ENCODE assay signal across 19 cellular contexts in the genomic region with DNA sequence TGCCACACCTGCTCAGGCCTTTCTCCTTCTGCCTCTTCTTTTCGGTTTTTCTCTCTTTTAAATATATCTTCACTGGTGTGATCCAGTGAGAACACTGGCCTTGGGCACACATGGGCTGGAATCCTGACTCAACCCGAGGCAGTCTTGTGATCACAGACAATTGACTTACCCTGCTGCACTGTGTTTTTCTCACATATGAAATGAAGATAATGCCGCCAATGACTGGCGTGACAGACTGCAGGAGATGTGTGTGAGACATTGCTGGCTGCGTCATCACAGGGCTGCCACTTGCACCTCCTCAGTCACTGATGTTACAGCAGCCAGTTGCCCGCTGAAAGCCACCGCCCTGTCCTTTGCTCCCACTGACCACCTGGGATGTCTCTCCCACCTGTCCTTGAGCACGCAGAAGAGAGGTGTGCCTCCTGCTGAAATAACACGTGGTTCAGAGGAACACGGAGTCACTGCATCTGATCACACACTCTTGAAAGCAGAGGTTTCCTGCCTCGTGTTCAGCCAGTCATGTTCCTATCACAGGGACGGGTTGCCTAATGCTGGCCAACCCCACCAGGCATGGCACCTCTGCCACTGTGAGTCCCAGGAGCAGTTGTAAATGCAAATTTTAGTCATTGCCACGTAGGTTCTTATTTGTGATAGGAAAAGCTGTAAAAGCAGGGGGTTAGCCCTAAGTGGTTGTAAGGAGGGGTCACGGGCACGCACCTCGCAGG.
"Had no signal": no experiment of that assay in that cellular context is flagged by ENCODE, and none has a peak within 500 bp of the region (broad histone marks: within the 10 kb centered on the region; RNA-seq: fewer than 3 reads in every experiment).

No MANE protein-coding gene starts in this region.

- H3K27me3 Mint-ChIP-seq: stimulated activated naive CD8-positive, alpha-beta T cell treated with anti-CD3 and anti-CD28 coated beads, Interleukin-15, Interleukin-2, amounts not matched to agents 100 ng/mL and 50 ng/mL, for 24 hours had no signal

- H3K4me1 ChIP-seq: foreskin keratinocyte, left lung, upper lobe of right lung had no signal

- H3K9me3 Mint-ChIP-seq: activated B cell treated with CpG ODN at 0.5 μM for 24 hours; activated naive CD4-positive, alpha-beta T cell treated with anti-CD3 and anti-CD28 coated beads for 36 hours; activated naive CD8-positive, alpha-beta T cell treated with anti-CD3 and anti-CD28 coated beads, Interleukin-2, amount 10 ng/mL, durations not matched to agents 7 days and 5 days; activated T-cell treated with anti-CD3 and anti-CD28 coated beads, Interleukin-2, amount 50 U/mL, for 72 hours; stimulated activated naive CD8-positive, alpha-beta T cell treated with anti-CD3 and anti-CD28 coated beads, Interleukin-15, Interleukin-2, amounts not matched to agents 100 ng/mL and 50 ng/mL, for 24 hours; T-helper 1 cell treated with Interleukin-12 subunit alpha and Interleukin-12 subunit beta and Interleukin-4 antibody, amounts not matched to agents 30 μg/mL and 1 μg/mL, for 36 hours had no signal

- H3K27ac Mint-ChIP-seq: activated B cell treated with CpG ODN at 0.5 μM for 24 hours; activated CD4-positive, alpha-beta T cell treated with anti-CD3 and anti-CD28 coated beads for 36 hours; activated naive CD4-positive, alpha-beta T cell treated with anti-CD3 and anti-CD28 coated beads for 36 hours; activated naive CD8-positive, alpha-beta T cell treated with anti-CD3 and anti-CD28 coated beads, Interleukin-2, amount 10 ng/mL, durations not matched to agents 7 days and 5 days; activated T-cell treated with anti-CD3 and anti-CD28 coated beads, Interleukin-2, amount 50 U/mL, for 72 hours; progenitor cell of endocrine pancreas; stimulated activated naive CD8-positive, alpha-beta T cell treated with anti-CD3 and anti-CD28 coated beads, Interleukin-15, Interleukin-2, amounts not matched to agents 100 ng/mL and 50 ng/mL, for 24 hours; T-helper 1 cell treated with Interleukin-12 subunit alpha and Interleukin-12 subunit beta and Interleukin-4 antibody, amounts not matched to agents 30 μg/mL and 1 μg/mL, for 36 hours had no signal

- H3K36me3 Mint-ChIP-seq: activated naive CD8-positive, alpha-beta T cell treated with anti-CD3 and anti-CD28 coated beads, Interleukin-2, amount 10 ng/mL, durations not matched to agents 7 days and 5 days; naive B cell had no signal

- H3K27me3 ChIP-seq: left lung, thyroid gland, upper lobe of right lung had no signal

- H3K9me3 ChIP-seq: left lung, thyroid gland, upper lobe of right lung had no signal

- H3K27ac ChIP-seq: foreskin keratinocyte, left lung, thyroid gland, upper lobe of right lung had no signal

- DNase-seq: activated B cell treated with CpG ODN at 0.5 μM for 24 hours; activated CD4-positive, alpha-beta T cell treated with anti-CD3 and anti-CD28 coated beads for 36 hours; activated CD4-positive, alpha-beta T cell treated with anti-CD3 and anti-CD28 coated beads, Interleukin-2, amount 50 U/mL, for 4 hours; activated effector memory CD4-positive, alpha-beta T cell treated with Interleukin-2 at 50 U/mL for 16 hours; activated naive CD4-positive, alpha-beta T cell treated with anti-CD3 and anti-CD28 coated beads for 36 hours; activated naive CD8-positive, alpha-beta T cell treated with anti-CD3 and anti-CD28 coated beads, Interleukin-2, amount 10 ng/mL, durations not matched to agents 7 days and 5 days; activated T-cell treated with anti-CD3 and anti-CD28 coated beads, Interleukin-2, amount 50 U/mL, for 72 hours; amygdala; erythroblast; foreskin keratinocyte; left lung; naive B cell; stimulated activated CD4-positive, alpha-beta T cell treated with anti-CD3 and anti-CD28 coated beads, Interleukin-4, amount 100 ng/mL, for 4 hours; T1000; thyroid gland; upper lobe of right lung had no signal

- H3K4me3 Mint-ChIP-seq: activated B cell treated with CpG ODN at 0.5 μM for 24 hours; activated CD4-positive, alpha-beta T cell treated with anti-CD3 and anti-CD28 coated beads for 36 hours; activated naive CD4-positive, alpha-beta T cell treated with anti-CD3 and anti-CD28 coated beads for 36 hours; activated naive CD8-positive, alpha-beta T cell treated with anti-CD3 and anti-CD28 coated beads, Interleukin-2, amount 10 ng/mL, durations not matched to agents 7 days and 5 days; activated T-cell treated with anti-CD3 and anti-CD28 coated beads, Interleukin-2, amount 50 U/mL, for 72 hours; naive B cell; stimulated activated naive CD8-positive, alpha-beta T cell treated with anti-CD3 and anti-CD28 coated beads, Interleukin-15, Interleukin-2, amounts not matched to agents 100 ng/mL and 50 ng/mL, for 24 hours; T-helper 1 cell treated with Interleukin-12 subunit alpha and Interleukin-12 subunit beta and Interleukin-4 antibody, amounts not matched to agents 30 μg/mL and 1 μg/mL, for 36 hours had no signal

- H3K4me1 Mint-ChIP-seq: activated B cell treated with CpG ODN at 0.5 μM for 24 hours; activated CD4-positive, alpha-beta T cell treated with anti-CD3 and anti-CD28 coated beads for 36 hours; activated naive CD8-positive, alpha-beta T cell treated with anti-CD3 and anti-CD28 coated beads, Interleukin-2, amount 10 ng/mL, durations not matched to agents 7 days and 5 days; naive B cell had no signal

- ATAC-seq: activated CD4-positive, alpha-beta T cell treated with anti-CD3 and anti-CD28 coated beads for 36 hours; foreskin keratinocyte; left lung; upper lobe of right lung had no signal
